In the genomic region with DNA sequence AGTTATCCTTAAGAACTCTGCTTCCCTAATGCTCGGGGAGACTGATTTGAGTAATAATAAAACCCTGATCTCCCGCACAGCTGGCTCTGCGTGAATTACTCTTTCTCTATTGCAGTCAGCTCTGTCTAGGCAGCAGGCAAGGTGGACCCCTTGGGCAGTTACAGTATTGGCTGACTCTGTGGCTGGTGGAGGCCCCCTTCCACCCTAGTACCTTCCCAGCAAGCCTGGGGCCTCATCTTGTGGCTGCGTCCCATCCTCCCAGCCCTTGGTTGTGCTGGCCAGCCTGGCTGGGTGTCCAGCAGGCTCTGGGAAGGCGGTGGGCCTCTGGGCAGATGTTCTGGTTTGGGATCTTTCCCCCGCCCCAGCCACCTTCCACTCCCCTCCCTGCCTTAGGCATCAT, we compare ENCODE assay signal across 21 cellular contexts.
"Had no signal": no experiment of that assay in that cellular context is flagged by ENCODE, and none has a peak within 500 bp of the region (broad histone marks: within the 10 kb centered on the region; RNA-seq: fewer than 3 reads in every experiment).

No MANE protein-coding gene starts in this region.

- H3K9ac ChIP-seq: SK-N-SH had no signal

- H3K27ac ChIP-seq: RWPE1 had no signal

- ATAC-seq: Panc1, PC-3 had no signal

- DNase-seq: KBM-7, MV-4-11, NCI-H1048, NCI-H1105, NCI-H1417, NCI-H1436 treated with DMSO at 0.1 percent for 48 hours, NCI-H1694, NCI-H1930, NCI-H2081, NCI-H2171, NCI-H226, NCI-H446, NCI-H510A, NCI-H524 treated with DMSO at 0.1 percent for 48 hours, NCI-H69, NCI-H774, PC-3, SHP77, SK-N-SH had no signal

- H3K9me3 ChIP-seq: SK-N-SH had no signal

- H3K4me2 ChIP-seq: SK-N-SH had no signal
